Comparison of ENCODE assay signal across 8 cellular contexts in the genomic region with DNA sequence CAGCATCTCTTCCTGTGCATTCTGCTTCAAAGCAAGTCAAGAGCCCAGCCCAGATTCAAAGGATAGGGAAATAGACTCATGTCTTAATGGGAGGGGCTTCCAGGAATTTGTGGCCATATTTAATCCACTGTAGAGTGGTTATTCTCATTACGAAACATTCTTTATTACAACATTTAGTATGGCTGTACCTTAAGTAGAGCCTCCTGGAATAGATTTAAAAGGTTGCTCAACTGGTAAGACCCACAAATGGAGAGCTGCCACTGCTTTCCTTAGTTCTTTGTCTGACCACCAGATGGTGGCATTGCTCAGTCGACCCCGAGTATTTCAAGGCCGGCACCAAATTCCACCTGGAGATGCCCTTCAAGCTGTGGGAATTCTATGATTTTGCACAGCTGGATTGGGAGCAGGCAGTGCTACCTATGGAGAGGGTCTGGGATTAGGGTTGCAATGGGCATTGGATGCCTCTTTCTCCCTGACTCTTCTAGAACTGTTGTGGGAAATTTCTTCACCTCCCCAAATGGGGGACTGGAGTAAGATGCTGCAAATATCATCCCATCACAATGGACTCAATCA.
A peak's percentile ranks its signal among the peaks of the same experiment; 100 is the strongest.
DNase-seq lines count a peak whose midpoint lies in the region; ATAC-seq and TF ChIP-seq lines count a peak whose summit lies in the region.

No MANE protein-coding gene starts in this region.

- H3K9me3 ChIP-seq in MG63 (no peaks in the 10 kb centered on the region), ascending aorta (no peaks in the 10 kb centered on the region)

- no peak overlapping the region for H3K4me3 ChIP-seq in MG63
- no peak overlapping the region for H3K4me3 ChIP-seq in ascending aorta

- peak; percentile 78 to 85 (median 79) for TF ChIP-seq CTCF in ascending aorta (IDR thresholded peaks at IDR 0.05)

- peaks cover 0 to 3% of the 10 kb centered on the region in 2 donors for H3K4me1 ChIP-seq in ascending aorta

- H3K27me3 ChIP-seq in MG63 (no peaks in the 10 kb centered on the region), ascending aorta (no peaks in the 10 kb centered on the region)

- H3K36me3 ChIP-seq in MG63 (no peaks in the 10 kb centered on the region), ascending aorta (no peaks in the 10 kb centered on the region)

- peak; percentile 50 for ATAC-seq in GM19395 (IDR thresholded peaks at IDR 0.05; ENCODE audit: unreplicated experiment)
- ATAC-seq in sciatic nerve, result peak; percentile 82

- no peak overlapping the region for H3K27ac ChIP-seq in ascending aorta

- DNase-seq in CMK (ENCODE audit: low read depth), result peak; percentile 8
- DNase-seq in MG63, result peak; percentile 37
- DNase-seq in SK-N-DZ (ENCODE audit: low spot score), result peak; percentile 76
- DNase-seq in ascending aorta (ENCODE audit: low spot score in 2 of 2), result peak in 1 of 2 donors; percentile 81
- DNase-seq in hepatic stellate cell (ENCODE audit: low spot score), result peak; percentile 58
- DNase-seq in sciatic nerve (ENCODE audit: low spot score), result no peak
- no peak for DNase-seq in GOT3 (lab: John Stamatoyannopoulos, UW)

- intact Hi-C loops in ascending aorta (cut with DNase I), result loop anchor here (1.0 to 5.0 kb wide), 3 partner anchors 56 to 147 kb away; partner anchors contain the start of gene PDCD4
- intact Hi-C loops in sciatic nerve (cut with DNase I), result no loop called here

Comparison
In these comparisons a context has a peak if more than half of its experiments do, and no peak if none do; other contexts are left out.
1. DNase-seq: peak in CMK (single experiment), MG63 (single experiment), SK-N-DZ (single experiment) and hepatic stellate cell (single experiment); none in sciatic nerve (single experiment) and GOT3 (single experiment).